In genomic region chr5:173524136-173524535, GRCh38 we compare ENCODE assay signal across 32 cellular contexts.
"Had no signal": no experiment of that assay in that cellular context is flagged by ENCODE, and none has a peak within 500 bp of the region (broad histone marks: within the 10 kb centered on the region; RNA-seq: fewer than 3 reads in every experiment).

No MANE protein-coding gene starts in this region.

- H3K27ac ChIP-seq: neural progenitor cell, ovary, parathyroid adenoma, psoas muscle, right lobe of liver, sigmoid colon, skin epidermis, spleen, suprapubic skin, testis, tibial artery, transverse colon, upper lobe of right lung, uterus had no signal

- H2AFZ ChIP-seq: neural progenitor cell, parathyroid adenoma had no signal

- H3K4me1 Mint-ChIP-seq: natural killer cell; nephron; neural progenitor cell; stimulated activated memory B cell treated with anti-CD40 and anti-IgM and Interleukin-4, amounts not matched to agents 10 μg/mL and 1 μg/mL and 100 μg/mL, for 72 hours; stimulated activated naive CD8-positive, alpha-beta T cell treated with anti-CD3 and anti-CD28 coated beads, Interleukin-15, amount 100 ng/mL, for 72 hours had no signal

- H3K79me2 ChIP-seq: parathyroid adenoma had no signal

- H3K27me3 ChIP-seq: neural progenitor cell, ovary, right lobe of liver, sigmoid colon, suprapubic skin, testis, uterus had no signal

- H3K4me3 ChIP-seq: neural progenitor cell, ovary, psoas muscle, right lobe of liver, sigmoid colon, skin epidermis, smooth muscle cell, spleen, suprapubic skin, testis, tibial artery, transverse colon, upper lobe of right lung, uterus had no signal

- H3K9ac ChIP-seq: neural progenitor cell, parathyroid adenoma had no signal

- H3K36me3 ChIP-seq: ovary, right lobe of liver, sigmoid colon, spleen, suprapubic skin, tibial artery, transverse colon, upper lobe of right lung, uterus had no signal

- H3K4me1 ChIP-seq: neural progenitor cell, parathyroid adenoma, psoas muscle, right lobe of liver, sigmoid colon, spleen, suprapubic skin, testis, tibial artery, transverse colon, upper lobe of right lung, uterus had no signal

- H3K36me3 Mint-ChIP-seq: natural killer cell; neural progenitor cell; stimulated activated memory B cell treated with anti-CD40 and anti-IgM and Interleukin-4, amounts not matched to agents 10 μg/mL and 1 μg/mL and 100 μg/mL, for 72 hours; type B pancreatic cell had no signal

- H3K9me3 Mint-ChIP-seq: natural killer cell; stimulated activated naive CD8-positive, alpha-beta T cell treated with anti-CD3 and anti-CD28 coated beads, Interleukin-15, amount 100 ng/mL, for 72 hours; type B pancreatic cell had no signal

- DNase-seq: natural killer cell; occipital lobe; ovary; posterior cingulate gyrus; psoas muscle; right cardiac atrium; right lobe of liver; sigmoid colon; spleen; stimulated activated CD4-positive, alpha-beta T cell treated with anti-CD3 and anti-CD28 coated beads, Interleukin-12 subunit alpha, Interleukin-12 subunit beta, amount 100 ng/mL, for 4 hours; stimulated activated CD4-positive, alpha-beta T cell treated with anti-CD3 and anti-CD28 coated beads, Interleukin-1b, Interleukin-23, amount 100 ng/mL, for 48 hours; stimulated activated CD4-positive, alpha-beta T cell treated with anti-CD3 and anti-CD28 coated beads, Interleukin-4, amount 100 ng/mL, for 1 hour; stimulated activated CD4-positive, alpha-beta T cell treated with anti-CD3 and anti-CD28 coated beads, Interleukin-4, amount 100 ng/mL, for 4 hours; stimulated activated CD8-positive, alpha-beta memory T cell treated with anti-CD3 and anti-CD28 coated beads, Interleukin-4, amount 100 ng/mL, for 48 hours; stimulated activated naive CD4-positive, alpha-beta T cell; stimulated activated naive CD8-positive, alpha-beta T cell treated with anti-CD3 and anti-CD28 coated beads, Interleukin-15, amount 100 ng/mL, for 72 hours; stimulated activated naive CD8-positive, alpha-beta T cell treated with anti-CD3 and anti-CD28 coated beads, Interleukin-15, Interleukin-2, amounts not matched to agents 100 U/mL and 50 U/mL, for 24 hours; substantia nigra; testis; tibial artery; transverse colon; upper lobe of right lung; uterus had no signal

- H3K9me3 ChIP-seq: ovary, psoas muscle, right lobe of liver, suprapubic skin, testis, transverse colon, upper lobe of right lung, uterus had no signal

- ATAC-seq: natural killer cell; psoas muscle; right lobe of liver; stimulated activated memory B cell treated with anti-CD40 and anti-IgM and Interleukin-4, amounts not matched to agents 10 μg/mL and 1 μg/mL and 100 μg/mL, for 72 hours; stimulated activated naive CD8-positive, alpha-beta T cell treated with anti-CD3 and anti-CD28 coated beads, Interleukin-15, amount 100 ng/mL, for 72 hours; stimulated activated naive CD8-positive, alpha-beta T cell treated with anti-CD3 and anti-CD28 coated beads, Interleukin-15, Interleukin-2, amounts not matched to agents 100 U/mL and 50 U/mL, for 24 hours; upper lobe of right lung had no signal

- H3K4me3 Mint-ChIP-seq: natural killer cell; nephron; neural progenitor cell; stimulated activated memory B cell treated with anti-CD40 and anti-IgM and Interleukin-4, amounts not matched to agents 10 μg/mL and 1 μg/mL and 100 μg/mL, for 72 hours; stimulated activated naive CD8-positive, alpha-beta T cell treated with anti-CD3 and anti-CD28 coated beads, Interleukin-15, amount 100 ng/mL, for 72 hours; type B pancreatic cell had no signal

- H3K27ac Mint-ChIP-seq: natural killer cell; nephron; neural progenitor cell; progenitor cell of endocrine pancreas; stimulated activated memory B cell treated with anti-CD40 and anti-IgM and Interleukin-4, amounts not matched to agents 10 μg/mL and 1 μg/mL and 100 μg/mL, for 72 hours; stimulated activated naive CD8-positive, alpha-beta T cell treated with anti-CD3 and anti-CD28 coated beads, Interleukin-15, amount 100 ng/mL, for 72 hours; type B pancreatic cell had no signal

- H3K4me2 ChIP-seq: neural progenitor cell, smooth muscle cell had no signal
